In the genomic region with DNA sequence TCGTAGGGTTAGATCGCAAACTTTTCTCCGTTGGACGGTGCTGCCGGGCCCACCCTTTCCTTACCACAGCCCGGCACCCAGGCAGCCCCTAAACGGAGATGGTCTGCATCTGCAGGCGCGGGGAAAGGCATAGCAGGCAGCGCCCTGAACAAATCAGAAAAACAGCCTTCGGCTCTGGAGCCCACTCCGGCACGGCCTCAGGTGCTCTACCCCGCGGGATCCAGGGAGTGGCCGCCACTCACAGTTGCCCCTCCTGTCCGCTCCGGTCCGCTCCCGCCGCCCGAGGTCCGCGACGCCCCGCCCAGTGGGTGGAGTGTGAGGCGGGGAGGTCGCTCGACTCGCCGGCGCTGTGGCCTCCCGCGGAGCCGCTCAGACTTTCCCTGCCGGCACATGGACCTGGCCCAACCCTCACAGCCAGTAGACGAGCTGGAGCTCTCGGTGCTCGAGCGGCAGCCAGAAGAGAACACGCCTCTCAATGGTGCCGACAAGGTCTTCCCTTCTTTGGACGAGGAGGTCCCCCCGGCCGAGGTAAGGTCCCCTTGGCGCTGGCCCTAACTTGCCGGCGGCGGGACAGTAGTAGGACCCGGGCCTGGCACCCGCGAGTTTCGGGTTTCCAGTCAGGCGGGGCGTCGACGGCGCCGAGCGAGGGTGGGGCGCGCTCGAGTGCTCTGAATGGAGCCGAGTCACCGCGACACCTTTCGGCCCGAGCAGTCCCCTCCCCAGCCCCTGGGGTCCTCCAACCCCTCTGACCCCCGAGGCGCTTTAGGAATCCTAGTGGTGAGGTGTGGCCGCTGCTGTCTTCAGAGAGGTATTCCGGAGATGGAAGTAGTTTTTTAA, we compare ENCODE assay signal across 8 cellular contexts. TPM values are rescaled to one million over a fixed set of nuclear protein-coding genes. Genes with fewer than 3 reads are reported as not detected.
DNase-seq lines count a peak whose midpoint lies in the region; ATAC-seq, FAIRE-seq and TF ChIP-seq lines count a peak whose summit lies in the region.

A gene with protein sequence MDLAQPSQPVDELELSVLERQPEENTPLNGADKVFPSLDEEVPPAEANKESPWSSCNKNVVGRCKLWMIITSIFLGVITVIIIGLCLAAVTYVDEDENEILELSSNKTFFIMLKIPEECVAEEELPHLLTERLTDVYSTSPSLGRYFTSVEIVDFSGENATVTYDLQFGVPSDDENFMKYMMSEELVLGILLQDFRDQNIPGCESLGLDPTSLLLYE (plus strand): TSS at position 372 of the 837 bp plus-strand sequence. CDS start 19 bp downstream, at position 391.

- TF ChIP-seq EP300 in suprapubic skin (IDR thresholded peaks at IDR 0.05), result no peak

- WGBS in suprapubic skin, result under 1% methylated on average over 25 of the region's 72 CpGs

- H3K27me3 ChIP-seq in neuron (ENCODE audit: insufficient read depth, low read length) (peaks cover 38% of the 10 kb centered on the region), suprapubic skin (no peaks in the 10 kb centered on the region)

- H2AFZ ChIP-seq in neuron (ENCODE audit: low read depth, low read length), result peak within 1 kb of the TSS; percentile 60

- no peak for TF ChIP-seq CTCF in suprapubic skin (IDR thresholded peaks at IDR 0.05)

- peak within 1 kb of the TSS; percentile 48 for H3K4me3 ChIP-seq in neuron (ENCODE audit: low read length)
- peak within 1 kb of the TSS; percentile 69 for H3K4me3 ChIP-seq in suprapubic skin

- DNase-seq in COR-L47 (lab: John Stamatoyannopoulos, UW) (peak; percentile 91), HS-5 (ENCODE audit: low read depth) (peak; percentile 53), frontal cortex (ENCODE audit: low spot score in 2 of 2) (peak; percentile 56 to 82), suprapubic skin (ENCODE audit: low spot score in 2 of 2) (peak; percentile 81 to 87)
- peak; percentile 66 for DNase-seq in activated naive CD4-positive, alpha-beta T cell treated with Interleukin-2 at 50 U/mL for 16 hours

- H3K9me3 ChIP-seq in neuron (ENCODE audit: low read length) (no peaks in the 10 kb centered on the region), suprapubic skin (no peaks in the 10 kb centered on the region)

- H3K4me1 ChIP-seq in neuron (ENCODE audit: insufficient read depth, low read length) (peaks cover 5% of the 10 kb centered on the region), suprapubic skin (peaks cover 34% of the 10 kb centered on the region)

- TF ChIP-seq POLR2A in Raji (IDR thresholded peaks at IDR 0.05; ENCODE audit: insufficient read depth, low read depth, low read length) (peak; percentile 34), suprapubic skin (IDR thresholded peaks at IDR 0.05) (no peak)

- peak within 1 kb of the TSS; percentile 84 for H3K27ac ChIP-seq in suprapubic skin

- ATAC-seq in GM21381 (IDR thresholded peaks at IDR 0.05; ENCODE audit: unreplicated experiment), result peak; percentile 79

- H3K36me3 ChIP-seq in neuron (ENCODE audit: insufficient read depth, low read length) (no peaks in the 10 kb centered on the region), suprapubic skin (no peaks in the 10 kb centered on the region)

- FAIRE-seq in frontal cortex (lab: Jason Lieb, UNC), result no peak

RNA-seq across cellular contexts. Expression of the gene that starts here (rescaled TPM):
- 0.41 TPM for total RNA-seq in frontal cortex
- total RNA-seq in suprapubic skin, result 100 to 1,000 TPM in 2 of 4 donors, 10 to 100 TPM in 2; 78.8 to 183 (median 96.7) TPM

Comparison
In these comparisons a context has a peak if more than half of its experiments do, and no peak if none do; other contexts are left out.
1. Peak in every context shown above with its lines: DNase-seq, ATAC-seq, H3K4me3 ChIP-seq and H3K27ac ChIP-seq.
2. RNA of the gene that starts here (total RNA-seq): 78.8 to 183 TPM in suprapubic skin; 0.41 TPM in frontal cortex (single experiment); every median in the first group is over 10 times any median in the second.
3. Peak in DNase-seq in frontal cortex; RNA of the gene not detected or under 1 TPM.